Comparison of ENCODE assay signal across 20 cellular contexts in the genomic region with DNA sequence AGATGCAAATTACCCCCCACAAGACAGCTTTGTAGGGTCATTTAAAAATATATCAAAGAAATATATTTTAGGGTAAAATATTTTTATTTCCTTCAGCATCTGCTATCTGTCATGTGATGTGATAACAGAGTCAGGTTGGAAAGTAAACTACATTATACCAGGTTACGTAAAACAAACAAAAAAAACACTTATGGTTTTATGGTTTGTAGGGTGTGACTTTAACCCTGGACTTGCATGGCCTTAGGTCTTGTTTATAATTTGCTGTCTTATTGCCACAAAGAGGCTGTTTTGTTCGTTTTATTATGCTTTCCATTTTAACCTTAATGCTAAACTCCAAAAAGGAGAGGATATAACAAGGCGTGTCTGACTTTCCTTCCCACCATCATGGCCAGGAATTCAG.
A peak's percentile ranks its signal among the peaks of the same experiment; 100 is the strongest.
DNase-seq lines count a peak whose midpoint lies in the region; ATAC-seq, FAIRE-seq and TF ChIP-seq lines count a peak whose summit lies in the region.
"Had no signal": no experiment of that assay in that cellular context is flagged by ENCODE, and none has a peak within 500 bp of the region (broad histone marks: within the 10 kb centered on the region; RNA-seq: fewer than 3 reads in every experiment).

No MANE protein-coding gene starts in this region.

- no peaks in the 10 kb centered on the region for H3K9me3 Mint-ChIP-seq in activated naive CD4-positive, alpha-beta T cell treated with anti-CD3 and anti-CD28 coated beads, Interleukin-2, amount 10 ng/mL, durations not matched to agents 7 days and 5 days
- peaks cover 11 to 14% of the 10 kb centered on the region in 2 donors for H3K9me3 Mint-ChIP-seq in natural killer cell
- H3K9me3 Mint-ChIP-seq: CD4-positive, alpha-beta T cell; GM23338; HFFc6 had no signal

- H3K27me3 ChIP-seq in transverse colon, result no peaks in the 10 kb centered on the region

- ATAC-seq in A549 (no peak), left colon (peak; percentile 99), natural killer cell (no peak)
- ATAC-seq: GM23338, HCT116 had no signal

- H3K4me3 Mint-ChIP-seq in activated naive CD4-positive, alpha-beta T cell treated with anti-CD3 and anti-CD28 coated beads, Interleukin-2, amount 10 ng/mL, durations not matched to agents 7 days and 5 days, result no peak overlapping the region
- H3K4me3 Mint-ChIP-seq in natural killer cell, result no peak overlapping the region
- H3K4me3 Mint-ChIP-seq: CD4-positive, alpha-beta T cell; GM23338; HFFc6 had no signal

- no peak for TF ChIP-seq POLR2A in A549 (IDR thresholded peaks at IDR 0.05; ENCODE audit: low read length)
- TF ChIP-seq POLR2A in transverse colon (IDR thresholded peaks at IDR 0.05), result no peak

- H3K27ac ChIP-seq in A549, result no peak overlapping the region
- no peak overlapping the region for H3K27ac ChIP-seq in OCI-LY7 (ENCODE audit: low read depth, low read length, poor library complexity, severe bottlenecking)
- H3K27ac ChIP-seq in transverse colon, result peak overlapping the region in 3 of 4 donors; percentile 40 to 62 (median 41)
- H3K27ac ChIP-seq: C4-2B had no signal

- TF ChIP-seq EP300 in A549 (IDR thresholded peaks at IDR 0.05) (no peak), transverse colon (IDR thresholded peaks at IDR 0.05; ENCODE audit: low read depth) (no peak)

- H3K36me3 Mint-ChIP-seq in activated naive CD4-positive, alpha-beta T cell treated with anti-CD3 and anti-CD28 coated beads, Interleukin-2, amount 10 ng/mL, durations not matched to agents 7 days and 5 days, result no peaks in the 10 kb centered on the region
- H3K36me3 Mint-ChIP-seq in natural killer cell, result no peaks in the 10 kb centered on the region

- POLR2A ChIA-PET in A549 (lab: Yijun Ruan, JAX) (no interaction called here), OCI-LY7 (lab: Charles Lee) (no interaction called here)

- in situ Hi-C loops in transverse colon (cut with MboI; ENCODE audit: low pct_ligation_motif_present in 1 of 4, low pct_unique_long_range_greater_than_20kb in 1 of 4, low sequenced_read_pairs in 3 of 4), result no loop called here

- no peaks in the 10 kb centered on the region for H3K9me3 ChIP-seq in A549
- H3K9me3 ChIP-seq in OCI-LY7 (ENCODE audit: low read length), result 0 out of 2 replicates have a peak, but pooled peaks cover 4% of the 10 kb centered on the region
- no peaks in the 10 kb centered on the region for H3K9me3 ChIP-seq in transverse colon
- H3K9me3 ChIP-seq: Caco-2 had no signal

- FAIRE-seq in A549 (lab: Jason Lieb, UNC), result peak; percentile 7
- FAIRE-seq: A204.1, D721Med, HTR-8/SVneo had no signal

- H3K4me2 ChIP-seq in A549, result no peak overlapping the region
- no peak overlapping the region for H3K4me2 ChIP-seq in OCI-LY7 (ENCODE audit: low read length)
- H3K4me2 ChIP-seq: GM23338 had no signal

- no peaks in the 10 kb centered on the region for H4K20me1 ChIP-seq in OCI-LY7 (ENCODE audit: insufficient read depth, low read length)

- DNase-seq in A549 (ENCODE audit: low read depth in 1 of 2, low spot score in 1 of 2) (no peak), OCI-LY7 (ENCODE audit: low spot score) (no peak), left colon (no peak), transverse colon (no peak), natural killer cell (no peak)
- no peak for DNase-seq in activated naive CD4-positive, alpha-beta T cell treated with anti-CD3 and anti-CD28 coated beads, Interleukin-2, amount 10 ng/mL, durations not matched to agents 7 days and 5 days
- DNase-seq: AML-193; Caco-2; CD4-positive, alpha-beta T cell; DMS79 treated with DMSO at 0.1 percent for 48 hours; GF-D8; H7; HFFc6; IMR-90 had no signal

- intact Hi-C loops in OCI-LY7 (cut with micrococcal nuclease; ENCODE audit: unreplicated experiment), result no loop called here
- intact Hi-C loops in left colon (cut with DNase I, micrococcal nuclease), result no loop called here
- intact Hi-C loops in transverse colon (cut with DNase I; ENCODE audit: low total_unique reads), result no loop called here
- intact Hi-C loops in natural killer cell (cut with micrococcal nuclease), result no loop called here

- H2AFZ ChIP-seq in OCI-LY7 (ENCODE audit: low read length), result peak overlapping the region; percentile 27; the same call in 1 of the 2 replicates
- H2AFZ ChIP-seq: GM23338 had no signal

- WGBS in A549 (ENCODE audit: missing lambda C conversion rate), result 32% methylated on average over 3 of the region's 3 CpGs
- 41 to 42% methylated on average over 3 of the region's 3 CpGs for WGBS in transverse colon (ENCODE audit: low coverage in 1 of 2), 2 donors

- CTCF ChIA-PET in A549 (lab: Yijun Ruan, JAX), result no interaction called here
- CTCF ChIA-PET in OCI-LY7 (lab: Charles Lee; ENCODE audit: unreplicated experiment), result no interaction called here
- CTCF ChIA-PET in activated naive CD4-positive, alpha-beta T cell treated with anti-CD3 and anti-CD28 coated beads, Interleukin-2, amount 10 ng/mL, durations not matched to agents 7 days and 5 days (lab: Charles Lee), result no interaction called here

- no peaks in the 10 kb centered on the region for H3K79me2 ChIP-seq in OCI-LY7 (ENCODE audit: insufficient read depth, low read depth, low read length)

- no peaks in the 10 kb centered on the region for H3K4me1 ChIP-seq in A549
- H3K4me1 ChIP-seq in OCI-LY7 (ENCODE audit: insufficient read depth, low read length, poor library complexity, severe bottlenecking), result no peaks in the 10 kb centered on the region
- H3K4me1 ChIP-seq in transverse colon, result peaks cover 0 to 14% (median 3%) of the 10 kb centered on the region in 4 donors
- H3K4me1 ChIP-seq: Caco-2 had no signal

- H3K4me3 ChIP-seq in A549 (no peak overlapping the region), OCI-LY7 (ENCODE audit: low read depth, low read length, poor library complexity, severe bottlenecking) (no peak overlapping the region), transverse colon (no peak overlapping the region)
- H3K4me3 ChIP-seq: GM23338 had no signal

- TF ChIP-seq RAD21 in A549 (conservative IDR thresholded peaks at IDR 0.05 in 1 of 2, IDR thresholded peaks at IDR 0.05 in 1 of 2), result no peak

- no peaks in the 10 kb centered on the region for H3K9me2 ChIP-seq in OCI-LY7 (ENCODE audit: insufficient read depth, low read length)

- H3K27me3 Mint-ChIP-seq in activated naive CD4-positive, alpha-beta T cell treated with anti-CD3 and anti-CD28 coated beads, Interleukin-2, amount 10 ng/mL, durations not matched to agents 7 days and 5 days, result no peaks in the 10 kb centered on the region
- H3K27me3 Mint-ChIP-seq in natural killer cell (ENCODE audit: low read depth in 2 of 2), result no peaks in the 10 kb centered on the region
- H3K27me3 Mint-ChIP-seq: CD4-positive, alpha-beta T cell had no signal

- no peaks in the 10 kb centered on the region; the same call in 1 of the 2 replicates for H3K36me3 ChIP-seq in OCI-LY7 (ENCODE audit: insufficient read depth, low read length)
- H3K36me3 ChIP-seq in transverse colon, result no peaks in the 10 kb centered on the region

- no peaks in the 10 kb centered on the region for H3K4me1 Mint-ChIP-seq in activated naive CD4-positive, alpha-beta T cell treated with anti-CD3 and anti-CD28 coated beads, Interleukin-2, amount 10 ng/mL, durations not matched to agents 7 days and 5 days
- no peaks in the 10 kb centered on the region for H3K4me1 Mint-ChIP-seq in natural killer cell
- H3K4me1 Mint-ChIP-seq: GM23338 had no signal

- TF ChIP-seq CTCF in A549 (IDR thresholded peaks at IDR 0.05) (no peak), OCI-LY7 (conservative IDR thresholded peaks at IDR 0.05; ENCODE audit: low read length) (no peak), transverse colon (IDR thresholded peaks at IDR 0.05) (no peak), natural killer cell (IDR thresholded peaks at IDR 0.05) (no peak)

- no peak overlapping the region for H3K27ac Mint-ChIP-seq in activated naive CD4-positive, alpha-beta T cell treated with anti-CD3 and anti-CD28 coated beads, Interleukin-2, amount 10 ng/mL, durations not matched to agents 7 days and 5 days
- H3K27ac Mint-ChIP-seq in natural killer cell, result no peak overlapping the region
- H3K27ac Mint-ChIP-seq: CD4-positive, alpha-beta T cell; GM23338; HFFc6 had no signal

- BruUV-seq in OCI-LY7 (replicated peaks; lab: Mats Ljungman, UMichigan), result no TSS peak

TF ChIP-seq in A549, 52 proteins besides CTCF, POLR2A, EP300 and RAD21:
- TF ChIP-seq HOXB5 (CRISPR knock-in tag; IDR thresholded peaks at IDR 0.05) (no peak), ZNF302 (CRISPR knock-in tag; IDR thresholded peaks at IDR 0.05) (no peak), KDM5A (IDR thresholded peaks at IDR 0.05) (no peak), RARB (CRISPR knock-in tag; IDR thresholded peaks at IDR 0.05) (no peak), POLR2AphosphoS2 (conservative IDR thresholded peaks at IDR 0.05; ENCODE audit: low read length) (no peak), PHF8 (IDR thresholded peaks at IDR 0.05; ENCODE audit: borderline replicate concordance, low read depth) (no peak), CHD4 (IDR thresholded peaks at IDR 0.05; ENCODE audit: borderline replicate concordance) (no peak), ELK1 (IDR thresholded peaks at IDR 0.05; ENCODE audit: low read depth, low read length) (no peak), RFX5 (IDR thresholded peaks at IDR 0.05) (no peak), KDM1A (IDR thresholded peaks at IDR 0.05; ENCODE audit: low read depth) (no peak)
- TF ChIP-seq, protein P1, sequence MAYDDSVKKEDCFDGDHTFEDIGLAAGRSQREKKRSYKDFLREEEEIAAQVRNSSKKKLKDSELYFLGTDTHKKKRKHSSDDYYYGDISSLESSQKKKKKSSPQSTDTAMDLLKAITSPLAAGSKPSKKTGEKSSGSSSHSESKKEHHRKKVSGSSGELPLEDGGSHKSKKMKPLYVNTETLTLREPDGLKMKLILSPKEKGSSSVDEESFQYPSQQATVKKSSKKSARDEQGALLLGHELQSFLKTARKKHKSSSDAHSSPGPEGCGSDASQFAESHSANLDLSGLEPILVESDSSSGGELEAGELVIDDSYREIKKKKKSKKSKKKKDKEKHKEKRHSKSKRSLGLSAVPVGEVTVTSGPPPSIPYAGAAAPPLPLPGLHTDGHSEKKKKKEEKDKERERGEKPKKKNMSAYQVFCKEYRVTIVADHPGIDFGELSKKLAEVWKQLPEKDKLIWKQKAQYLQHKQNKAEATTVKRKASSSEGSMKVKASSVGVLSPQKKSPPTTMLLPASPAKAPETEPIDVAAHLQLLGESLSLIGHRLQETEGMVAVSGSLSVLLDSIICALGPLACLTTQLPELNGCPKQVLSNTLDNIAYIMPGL (CRISPR knock-in tag; IDR thresholded peaks at IDR 0.05; ENCODE audit: borderline replicate concordance), result no peak

Comparison
In these comparisons a context has a peak if more than half of its experiments do, and no peak if none do; other contexts are left out.
1. H3K27ac ChIP-seq: peak in transverse colon (3 of 4); none in A549 (0 of 2) and OCI-LY7 (single experiment).